ENCODE assay signal across 9 cellular contexts in the genomic region with DNA sequence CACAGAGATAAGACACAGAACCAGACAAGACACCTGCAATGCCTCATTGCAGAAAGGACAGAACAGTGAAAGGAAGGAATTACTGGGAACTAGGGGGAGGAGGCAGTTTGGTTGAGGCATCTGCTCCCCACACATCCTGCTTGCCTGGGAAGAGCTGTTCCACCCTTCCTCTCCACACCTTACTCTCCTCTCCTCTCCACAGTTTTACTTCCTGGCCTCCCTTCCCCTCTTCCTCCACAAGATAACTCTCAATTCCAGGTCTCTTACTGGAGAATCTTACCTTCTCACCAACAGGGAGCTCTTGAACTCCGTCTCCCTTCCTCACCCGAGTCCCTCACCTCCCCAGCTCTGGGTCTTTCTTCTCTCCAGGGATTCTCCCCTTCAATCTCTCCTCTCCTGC. TPM values are rescaled to one million over a fixed set of nuclear protein-coding genes. Genes with fewer than 3 reads are reported as not detected.
DNase-seq lines count a peak whose midpoint lies in the region; ATAC-seq, FAIRE-seq and TF ChIP-seq lines count a peak whose summit lies in the region.
"Had no signal": no experiment of that assay in that cellular context is flagged by ENCODE, and none has a peak within 500 bp of the region (broad histone marks: within the 10 kb centered on the region; RNA-seq: fewer than 3 reads in every experiment).

No MANE protein-coding gene starts in this region.

- H3K4me2 ChIP-seq in K562 (ENCODE audit: insufficient read depth, low read length), result peak overlapping the region; percentile 2

- TF ChIP-seq CTCF in K562 (IDR thresholded peaks at IDR 0.05 in 2 of 3, conservative IDR thresholded peaks at IDR 0.05 in 1 of 3; ENCODE audit: insufficient read depth in 2 of 3, low read depth in 1 of 3, low read length in 3 of 3) (no peak), neutrophil (IDR thresholded peaks at IDR 0.05) (no peak)

- H3K79me2 ChIP-seq in K562 (ENCODE audit: control insufficient read depth, insufficient read depth, low read length), result peaks cover 52% of the 10 kb centered on the region

- intact Hi-C loops in K562 (cut with micrococcal nuclease), result no loop called here

- CTCF ChIA-PET in K562 (lab: Yijun Ruan, JAX; ENCODE audit: low intra/inter-chr PET ratio), result no interaction called here

- FAIRE-seq in K562 (lab: Jason Lieb, UNC), result no peak
- FAIRE-seq: urothelium cell line had no signal

- H3K4me3 ChIP-seq in HUES48 (ENCODE audit: low read depth, low read length) (peak overlapping the region; percentile 73; the same call in 1 of the 2 replicates), K562 (no peak overlapping the region; the same call in 1 of the 2 replicates), neutrophil (ENCODE audit: low read depth in 1 of 2, low read length in 1 of 2) (no peak overlapping the region)

- POLR2A ChIA-PET in K562 (lab: Yijun Ruan, JAX), result interaction anchor here (0.6 to 1.6 kb wide), 3 partner anchors 8 to 83 kb away, joined by 3 to 5 read pairs (median 5); no protein-coding TSS in a partner anchor

- in situ Hi-C loops in K562 (cut with MboI), result no loop called here

- peaks cover 48% of the 10 kb centered on the region for H3K36me3 ChIP-seq in HUES48 (ENCODE audit: control insufficient read depth, insufficient read depth, low read length)
- H3K36me3 ChIP-seq in K562 (ENCODE audit: control insufficient read depth, insufficient read depth, low read length), result peaks cover 53% of the 10 kb centered on the region
- H3K36me3 ChIP-seq in neutrophil, result peaks cover 51% of the 10 kb centered on the region

- H4K20me1 ChIP-seq in K562 (replicated peaks; ENCODE audit: control insufficient read depth, insufficient read depth, low read length), result peaks cover 10% of the 10 kb centered on the region; the same call in 1 of the 2 replicates

- 0 out of 2 replicates have a peak, but pooled peaks have one; percentile 23 for TF ChIP-seq POLR2A in K562 (conservative IDR thresholded peaks at IDR 0.05)

- H3K27me3 ChIP-seq in HUES48 (ENCODE audit: control insufficient read depth, insufficient read depth, low read length) (no peaks in the 10 kb centered on the region), K562 (ENCODE audit: control insufficient read depth in 2 of 2, insufficient read depth in 2 of 2, low read length in 2 of 2) (no peaks in the 10 kb centered on the region), neutrophil (no peaks in the 10 kb centered on the region)

- H3K9me3 ChIP-seq in HUES48 (ENCODE audit: control insufficient read depth, insufficient read depth, low read length), result no peaks in the 10 kb centered on the region
- H3K9me3 ChIP-seq in K562 (replicated peaks; ENCODE audit: control insufficient read depth, insufficient read depth, low read depth, low read length), result no peaks in the 10 kb centered on the region
- no peaks in the 10 kb centered on the region for H3K9me3 ChIP-seq in neutrophil

- no peak for TF ChIP-seq EP300 in K562 (IDR thresholded peaks at IDR 0.05; ENCODE audit: low read length)

- H3K9ac ChIP-seq in HUES48 (ENCODE audit: low read depth, low read length) (no peak overlapping the region), K562 (ENCODE audit: insufficient read depth in 1 of 2, low read depth in 2 of 2, low read length in 2 of 2) (peak overlapping the region; percentile 0 to 97; a peak in 1 of 4 replicates)

- ATAC-seq in K562, result no peak

- no peak for DNase-seq in K562 (ENCODE audit: extremely low read depth in 1 of 4, low spot score in 3 of 4)
- DNase-seq in HK-2 (ENCODE audit: unreplicated experiment), result no peak
- DNase-seq in Kasumi-1 (lab: John Stamatoyannopoulos, UW), result no peak
- no peak for DNase-seq in COR-L47 (lab: John Stamatoyannopoulos, UW)
- DNase-seq: NCI-H748 treated with DMSO at 0.1 percent for 48 hours had no signal

- H2AFZ ChIP-seq in K562 (ENCODE audit: low read depth, low read length), result no peak overlapping the region

- H3K27ac ChIP-seq in HUES48 (ENCODE audit: low read depth, low read length) (no peak overlapping the region), K562 (ENCODE audit: extremely low read depth, low read depth, low read length) (no peak overlapping the region; the same call in 2 of the 3 replicates), neutrophil (peak overlapping the region; percentile 18)

- 81% methylated on average over 2 of the region's 2 CpGs for WGBS in K562 (ENCODE audit: insufficient coverage, low coverage, missing lambda C conversion rate)

- H3K4me1 ChIP-seq in HUES48 (ENCODE audit: control insufficient read depth, insufficient read depth, low read length), result peaks cover 24% of the 10 kb centered on the region
- H3K4me1 ChIP-seq in K562 (replicated peaks in 1 of 2; ENCODE audit: control insufficient read depth in 2 of 2, insufficient read depth in 2 of 2, low read length in 2 of 2), result peaks cover 39 to 52% of the 10 kb centered on the region in 2 experiments
- peaks cover 37 to 45% of the 10 kb centered on the region in 2 experiments for H3K4me1 ChIP-seq in neutrophil (ENCODE audit: control insufficient read depth in 1 of 2, insufficient read depth in 1 of 2, low read depth in 1 of 2, low read length in 1 of 2)

- no peak for TF ChIP-seq RAD21 in K562 (CRISPR knock-in tag; conservative IDR thresholded peaks at IDR 0.05 in 1 of 2, IDR thresholded peaks at IDR 0.05 in 1 of 2)

- H3K9me1 ChIP-seq in K562 (ENCODE audit: control insufficient read depth, insufficient read depth, low read length), result peaks cover 12% of the 10 kb centered on the region

- no TSS peak for BruUV-seq in K562 (replicated peaks; lab: Mats Ljungman, UMichigan)

RNA-seq across cellular contexts. Expression of gene ELOVL1, which starts 2.1 kb away (rescaled TPM):
- 99.9 and 173 TPM in 2 replicates for total RNA-seq in K562 (2011; cell fraction: chromatin; rRNA removed; ENCODE audit: low replicate concordance)
- total RNA-seq in K562 (2011; cell fraction: nucleolus; rRNA removed), result 189 and 197 TPM in 2 replicates
- 151 and 160 TPM in 2 replicates for total RNA-seq in K562 (2011; cell fraction: nucleoplasm; rRNA removed)
- total RNA-seq in K562 (2014; rRNA removed) (53.4 and 73.1 TPM in 2 replicates), K562 (2014; rRNA removed; fragmentation: Illumina TruSeq; extraction: Trizol) (48.1 and 51.0 TPM in 2 replicates), K562 (2015; rRNA removed; fragmentation: Illumina TruSeq; extraction: Trizol) (65.3 and 66.6 TPM in 2 replicates), K562 (2021) (66.8 and 73.2 TPM in 2 replicates)
- polyA plus RNA-seq in K562 (2011; rRNA removed) (157 and 159 TPM in 2 replicates), K562 (2014; fragmentation: Illumina TruSeq; extraction: Trizol) (108 and 120 TPM in 2 replicates), K562 (2014; fragmentation: Nextera tagmentation; extraction: Ambion mirVana) (100 to 1,000 TPM in 1 of 2 experiments, 10 to 100 TPM in 1; 70.3 to 147 TPM), K562 (2014; rRNA removed) (74.0 and 82.4 TPM in 2 replicates)
- 165 and 200 TPM in 2 replicates for polyA plus RNA-seq in K562 (2011; cell fraction: cytosol; rRNA removed)
- polyA plus RNA-seq in K562 (2011; cell fraction: nucleus; rRNA removed), result 181 and 189 TPM in 2 replicates
- 78.5 and 117 TPM in 2 replicates for polyA plus RNA-seq in K562 (2012)
- 50.4 and 62.9 TPM in 2 replicates for polyA minus RNA-seq in K562 (2011; rRNA and poly(A)+ RNA removed)
- 24.4 and 41.4 TPM in 2 replicates for polyA minus RNA-seq in K562 (2011; cell fraction: cytosol; rRNA and poly(A)+ RNA removed)
- polyA minus RNA-seq in K562 (2011; cell fraction: nucleus; rRNA and poly(A)+ RNA removed), result 19.5 and 32.4 TPM in 2 replicates

RNA-seq across cellular contexts. Expression of gene CDC20, which starts 6.9 kb away (rescaled TPM):
- total RNA-seq in K562 (2011; cell fraction: chromatin; rRNA removed; ENCODE audit: low replicate concordance), result 81.3 and 180 TPM in 2 replicates
- 147 and 157 TPM in 2 replicates for total RNA-seq in K562 (2011; cell fraction: nucleolus; rRNA removed)
- 103 and 116 TPM in 2 replicates for total RNA-seq in K562 (2011; cell fraction: nucleoplasm; rRNA removed)
- total RNA-seq in K562 (2014; rRNA removed) (183 and 244 TPM in 2 replicates), K562 (2014; rRNA removed; fragmentation: Illumina TruSeq; extraction: Trizol) (94.5 and 106 TPM in 2 replicates), K562 (2015; rRNA removed; fragmentation: Illumina TruSeq; extraction: Trizol) (121 and 131 TPM in 2 replicates), K562 (2021) (212 and 224 TPM in 2 replicates)
- polyA plus RNA-seq in K562 (2011; rRNA removed) (92.8 and 173 TPM in 2 replicates), K562 (2014; fragmentation: Illumina TruSeq; extraction: Trizol) (178 and 197 TPM in 2 replicates), K562 (2014; fragmentation: Nextera tagmentation; extraction: Ambion mirVana) (10 to 100 TPM; 45.2 to 70.6 TPM), K562 (2014; rRNA removed) (141 and 146 TPM in 2 replicates)
- 185 and 280 TPM in 2 replicates for polyA plus RNA-seq in K562 (2011; cell fraction: cytosol; rRNA removed)
- 254 and 290 TPM in 2 replicates for polyA plus RNA-seq in K562 (2011; cell fraction: nucleus; rRNA removed)
- 207 and 277 TPM in 2 replicates for polyA plus RNA-seq in K562 (2012)
- 115 and 154 TPM in 2 replicates for polyA minus RNA-seq in K562 (2011; rRNA and poly(A)+ RNA removed)
- polyA minus RNA-seq in K562 (2011; cell fraction: cytosol; rRNA and poly(A)+ RNA removed), result 157 and 191 TPM in 2 replicates
- 40.5 and 60.9 TPM in 2 replicates for polyA minus RNA-seq in K562 (2011; cell fraction: nucleus; rRNA and poly(A)+ RNA removed)

RNA-seq across cellular contexts. Expression of gene MED8, which starts 23.9 kb away (rescaled TPM):
- 84.8 and 86.1 TPM in 2 replicates for total RNA-seq in K562 (2011; cell fraction: chromatin; rRNA removed; ENCODE audit: low replicate concordance)
- 36.7 and 38.5 TPM in 2 replicates for total RNA-seq in K562 (2011; cell fraction: nucleolus; rRNA removed)
- total RNA-seq in K562 (2011; cell fraction: nucleoplasm; rRNA removed), result 68.3 and 88.3 TPM in 2 replicates
- 51.5 and 51.7 TPM in 2 replicates for total RNA-seq in K562 (2014; rRNA removed)
- total RNA-seq in K562 (2014; rRNA removed; fragmentation: Illumina TruSeq; extraction: Trizol), result 52.7 and 56.4 TPM in 2 replicates
- 51.7 and 52.1 TPM in 2 replicates for total RNA-seq in K562 (2015; rRNA removed; fragmentation: Illumina TruSeq; extraction: Trizol)
- total RNA-seq in K562 (2021), result 57.7 and 60.7 TPM in 2 replicates
- polyA plus RNA-seq in K562 (2011; rRNA removed), result 23.0 and 30.9 TPM in 2 replicates
- 19.9 and 32.8 TPM in 2 replicates for polyA plus RNA-seq in K562 (2011; cell fraction: cytosol; rRNA removed)
- polyA plus RNA-seq in K562 (2011; cell fraction: nucleus; rRNA removed), result 44.6 and 77.2 TPM in 2 replicates
- polyA plus RNA-seq in K562 (2012), result 57.3 and 73.4 TPM in 2 replicates
- 55.3 and 60.3 TPM in 2 replicates for polyA plus RNA-seq in K562 (2014; fragmentation: Illumina TruSeq; extraction: Trizol)
- 100 to 1,000 TPM; 104 to 120 TPM for polyA plus RNA-seq in K562 (2014; fragmentation: Nextera tagmentation; extraction: Ambion mirVana)
- 32.3 and 37.6 TPM in 2 replicates for polyA plus RNA-seq in K562 (2014; rRNA removed)
- 25.5 and 32.5 TPM in 2 replicates for polyA minus RNA-seq in K562 (2011; rRNA and poly(A)+ RNA removed)
- polyA minus RNA-seq in K562 (2011; cell fraction: cytosol; rRNA and poly(A)+ RNA removed), result 13.7 and 19.7 TPM in 2 replicates
- 20.7 and 50.4 TPM in 2 replicates for polyA minus RNA-seq in K562 (2011; cell fraction: nucleus; rRNA and poly(A)+ RNA removed)

RNA-seq across cellular contexts. Expression of gene SZT2, which starts 24.0 kb away (rescaled TPM):
- total RNA-seq in K562 (2011; cell fraction: chromatin; rRNA removed; ENCODE audit: low replicate concordance), result 328 and 537 TPM in 2 replicates
- 162 and 172 TPM in 2 replicates for total RNA-seq in K562 (2011; cell fraction: nucleolus; rRNA removed)
- 193 and 226 TPM in 2 replicates for total RNA-seq in K562 (2011; cell fraction: nucleoplasm; rRNA removed)
- total RNA-seq in K562 (2014; rRNA removed) (9.2 and 11.5 TPM in 2 replicates), K562 (2014; rRNA removed; fragmentation: Illumina TruSeq; extraction: Trizol) (12.8 and 14.5 TPM in 2 replicates), K562 (2015; rRNA removed; fragmentation: Illumina TruSeq; extraction: Trizol) (14.4 and 15.8 TPM in 2 replicates), K562 (2021) (27.0 and 31.0 TPM in 2 replicates)
- polyA plus RNA-seq in K562 (2011; rRNA removed) (9.1 and 14.4 TPM in 2 replicates), K562 (2014; fragmentation: Illumina TruSeq; extraction: Trizol) (14.7 and 15.1 TPM in 2 replicates), K562 (2014; fragmentation: Nextera tagmentation; extraction: Ambion mirVana) (1 to 10 TPM in 1 of 2 experiments, under 1 TPM in 1; 0.88 to 1.3 TPM), K562 (2014; rRNA removed) (16.7 and 18.4 TPM in 2 replicates)
- 5.5 and 7.0 TPM in 2 replicates for polyA plus RNA-seq in K562 (2011; cell fraction: cytosol; rRNA removed)
- 89.3 and 112 TPM in 2 replicates for polyA plus RNA-seq in K562 (2011; cell fraction: nucleus; rRNA removed)
- 12.1 and 24.7 TPM in 2 replicates for polyA plus RNA-seq in K562 (2012)
- 54.3 and 67.1 TPM in 2 replicates for polyA minus RNA-seq in K562 (2011; rRNA and poly(A)+ RNA removed)
- 8.7 and 15.7 TPM in 2 replicates for polyA minus RNA-seq in K562 (2011; cell fraction: cytosol; rRNA and poly(A)+ RNA removed)
- polyA minus RNA-seq in K562 (2011; cell fraction: nucleus; rRNA and poly(A)+ RNA removed), result 52.0 and 88.4 TPM in 2 replicates

RNA-seq across cellular contexts. Expression of gene MPL, which starts 28.1 kb away (rescaled TPM):
- total RNA-seq in K562 (2011; cell fraction: chromatin; rRNA removed; ENCODE audit: low replicate concordance), result not detected in 2 replicates
- not detected in 2 replicates for total RNA-seq in K562 (2011; cell fraction: nucleolus; rRNA removed)
- not detected in 2 replicates for total RNA-seq in K562 (2011; cell fraction: nucleoplasm; rRNA removed)
- total RNA-seq in K562 (2014; rRNA removed) (not detected in 2 replicates), K562 (2014; rRNA removed; fragmentation: Illumina TruSeq; extraction: Trizol) (not detected in 2 replicates), K562 (2015; rRNA removed; fragmentation: Illumina TruSeq; extraction: Trizol) (not detected in 2 replicates), K562 (2021) (not detected in 2 replicates)
- polyA plus RNA-seq in K562 (2011; rRNA removed) (not detected in 2 replicates), K562 (2014; fragmentation: Illumina TruSeq; extraction: Trizol) (not detected in 2 replicates), K562 (2014; fragmentation: Nextera tagmentation; extraction: Ambion mirVana) (not detected), K562 (2014; rRNA removed) (not detected in 2 replicates)
- not detected in 2 replicates for polyA plus RNA-seq in K562 (2011; cell fraction: cytosol; rRNA removed)
- not detected in 2 replicates for polyA plus RNA-seq in K562 (2011; cell fraction: nucleus; rRNA removed)
- polyA plus RNA-seq in K562 (2012), result not detected in 2 replicates
- not detected in 2 replicates for polyA minus RNA-seq in K562 (2011; rRNA and poly(A)+ RNA removed)
- polyA minus RNA-seq in K562 (2011; cell fraction: cytosol; rRNA and poly(A)+ RNA removed), result not detected in 2 replicates
- not detected in 2 replicates for polyA minus RNA-seq in K562 (2011; cell fraction: nucleus; rRNA and poly(A)+ RNA removed)
- total RNA-seq: mucosa of gallbladder had no signal
